ENCODE assay signal across 23 cellular contexts in genomic region chr20:61956396-61957342, GRCh38.
A peak's percentile ranks its signal among the peaks of the same experiment; 100 is the strongest.
DNase-seq lines count a peak whose midpoint lies in the region; ATAC-seq and TF ChIP-seq lines count a peak whose summit lies in the region.
"Had no signal": no experiment of that assay in that cellular context is flagged by ENCODE, and none has a peak within 500 bp of the region (broad histone marks: within the 10 kb centered on the region; RNA-seq: fewer than 3 reads in every experiment).

No MANE protein-coding gene starts in this region.

- WGBS in adrenal gland, 4 donors: 25 to 35% (median 31%) methylated on average over 12 of the region's 12 CpGs

- ATAC-seq in left ventricle myocardium superior (peak; percentile 43), HG03039 (IDR thresholded peaks at IDR 0.05; ENCODE audit: unreplicated experiment) (no peak)
- ATAC-seq: gastroesophageal sphincter, HCT116, psoas muscle had no signal

- no peak overlapping the region for H3K27ac Mint-ChIP-seq in activated naive CD4-positive, alpha-beta T cell treated with anti-CD3 and anti-CD28 coated beads, Interleukin-2, amount 10 ng/mL, durations not matched to agents 7 days and 5 days
- H3K27ac Mint-ChIP-seq: dendritic cell treated with granulocyte-macrophage colony-stimulating factor and Interleukin-4, amounts not matched to agents 40 ng/mL and 50 ng/mL, for 4 days; nephron; T-helper 1 cell treated with Interleukin-12 subunit alpha and Interleukin-12 subunit beta and Interleukin-4 antibody, amounts not matched to agents 30 μg/mL and 1 μg/mL, for 36 hours had no signal

- H3K27me3 ChIP-seq in left ventricle myocardium inferior (ENCODE audit: low read depth): peaks cover 26% of the 10 kb centered on the region
- no peaks in the 10 kb centered on the region for H3K27me3 ChIP-seq in adrenal gland
- H3K27me3 ChIP-seq in ascending aorta: no peaks in the 10 kb centered on the region
- H3K27me3 ChIP-seq: vagina had no signal

- TF ChIP-seq POLR2A in adrenal gland (IDR thresholded peaks at IDR 0.05): no peak

- no peaks in the 10 kb centered on the region for H3K9me3 ChIP-seq in left ventricle myocardium inferior (replicated peaks)
- no peaks in the 10 kb centered on the region for H3K9me3 ChIP-seq in adrenal gland (replicated peaks in 1 of 3)
- H3K9me3 ChIP-seq in ascending aorta: no peaks in the 10 kb centered on the region
- H3K9me3 ChIP-seq: gastroesophageal sphincter, psoas muscle, vagina had no signal

- H3K36me3 ChIP-seq in left ventricle myocardium inferior (no peaks in the 10 kb centered on the region), adrenal gland (replicated peaks in 1 of 2) (no peaks in the 10 kb centered on the region), ascending aorta (no peaks in the 10 kb centered on the region)
- H3K36me3 ChIP-seq: gastroesophageal sphincter, vagina had no signal

- no peaks in the 10 kb centered on the region for H3K9me3 Mint-ChIP-seq in activated naive CD4-positive, alpha-beta T cell treated with anti-CD3 and anti-CD28 coated beads, Interleukin-2, amount 10 ng/mL, durations not matched to agents 7 days and 5 days
- H3K9me3 Mint-ChIP-seq: dendritic cell treated with granulocyte-macrophage colony-stimulating factor and Interleukin-4, amounts not matched to agents 40 ng/mL and 50 ng/mL, for 4 days; T-helper 1 cell treated with Interleukin-12 subunit alpha and Interleukin-12 subunit beta and Interleukin-4 antibody, amounts not matched to agents 30 μg/mL and 1 μg/mL, for 36 hours had no signal

- H3K4me1 Mint-ChIP-seq in activated naive CD4-positive, alpha-beta T cell treated with anti-CD3 and anti-CD28 coated beads, Interleukin-2, amount 10 ng/mL, durations not matched to agents 7 days and 5 days: no peaks in the 10 kb centered on the region
- H3K4me1 Mint-ChIP-seq: nephron had no signal

- H3K4me3 Mint-ChIP-seq in activated naive CD4-positive, alpha-beta T cell treated with anti-CD3 and anti-CD28 coated beads, Interleukin-2, amount 10 ng/mL, durations not matched to agents 7 days and 5 days: no peak overlapping the region
- H3K4me3 Mint-ChIP-seq: dendritic cell treated with granulocyte-macrophage colony-stimulating factor and Interleukin-4, amounts not matched to agents 40 ng/mL and 50 ng/mL, for 4 days; nephron; T-helper 1 cell treated with Interleukin-12 subunit alpha and Interleukin-12 subunit beta and Interleukin-4 antibody, amounts not matched to agents 30 μg/mL and 1 μg/mL, for 36 hours had no signal

- CTCF ChIA-PET in activated naive CD4-positive, alpha-beta T cell treated with anti-CD3 and anti-CD28 coated beads, Interleukin-2, amount 10 ng/mL, durations not matched to agents 7 days and 5 days (lab: Charles Lee): no interaction called here

- H3K4me1 ChIP-seq in left ventricle myocardium inferior: no peaks in the 10 kb centered on the region
- H3K4me1 ChIP-seq in adrenal gland (replicated peaks in 1 of 2): peaks cover 4 to 11% of the 10 kb centered on the region in 2 donors
- H3K4me1 ChIP-seq in ascending aorta: no peaks in the 10 kb centered on the region
- H3K4me1 ChIP-seq: gastroesophageal sphincter, psoas muscle, vagina had no signal

- no peak for TF ChIP-seq CTCF in left ventricle myocardium inferior (IDR thresholded peaks at IDR 0.05; ENCODE audit: borderline replicate concordance)
- TF ChIP-seq CTCF in adrenal gland (IDR thresholded peaks at IDR 0.05): no peak
- TF ChIP-seq CTCF in fibroblast of villous mesenchyme (IDR thresholded peaks at IDR 0.05; ENCODE audit: insufficient read depth, low read depth, low read length): no peak
- no peak for TF ChIP-seq CTCF in ascending aorta (IDR thresholded peaks at IDR 0.05)

- H3K4me3 ChIP-seq in left ventricle myocardium inferior: no peak overlapping the region
- H3K4me3 ChIP-seq in adrenal gland: peak overlapping the region in 1 of 4 donors; percentile 0
- no peak overlapping the region for H3K4me3 ChIP-seq in fibroblast of villous mesenchyme (ENCODE audit: low read depth, low read length)
- no peak overlapping the region for H3K4me3 ChIP-seq in ascending aorta
- H3K4me3 ChIP-seq: gastroesophageal sphincter, psoas muscle, vagina had no signal

- no peak for DNase-seq in left ventricle myocardium superior
- no peak for DNase-seq in left ventricle myocardium inferior
- peak in 6 of 7 donors; percentile 12 to 52 (median 16) for DNase-seq in adrenal gland
- peak; percentile 42 for DNase-seq in fibroblast of villous mesenchyme (ENCODE audit: low read depth)
- DNase-seq in activated naive CD4-positive, alpha-beta T cell treated with anti-CD3 and anti-CD28 coated beads, Interleukin-2, amount 10 ng/mL, durations not matched to agents 7 days and 5 days: no peak
- no peak for DNase-seq in NCI-H1092 treated with DMSO at 0.1 percent for 48 hours (lab: John Stamatoyannopoulos, UW)
- no peak for DNase-seq in ascending aorta (ENCODE audit: low spot score in 2 of 2)
- DNase-seq: activated CD4-positive, alpha-beta T cell treated with anti-CD3 and anti-CD28 coated beads, Interleukin-2, amount 50 U/mL, for 48 hours; activated gamma-delta T cell treated with Interleukin-2 at 50 U/mL for 16 hours; activated T-cell treated with anti-CD3 and anti-CD28 coated beads for 4 hours; midbrain; MV-4-11; NCI-H510A treated with DMSO at 0.1 percent for 48 hours; psoas muscle; stimulated activated CD4-positive, alpha-beta T cell treated with anti-CD3 and anti-CD28 coated beads, Interleukin-4, amount 100 ng/mL, for 4 hours had no signal

- H3K36me3 Mint-ChIP-seq in activated naive CD4-positive, alpha-beta T cell treated with anti-CD3 and anti-CD28 coated beads, Interleukin-2, amount 10 ng/mL, durations not matched to agents 7 days and 5 days: no peaks in the 10 kb centered on the region

- H3K27me3 Mint-ChIP-seq in activated naive CD4-positive, alpha-beta T cell treated with anti-CD3 and anti-CD28 coated beads, Interleukin-2, amount 10 ng/mL, durations not matched to agents 7 days and 5 days: peaks cover 8% of the 10 kb centered on the region

- intact Hi-C loops in left ventricle myocardium superior (cut with micrococcal nuclease): no loop called here
- intact Hi-C loops in left ventricle myocardium inferior (cut with micrococcal nuclease): no loop called here
- intact Hi-C loops in adrenal gland (cut with DNase I): no loop called here
- intact Hi-C loops in ascending aorta (cut with DNase I): no loop called here

- H3K27ac ChIP-seq in left ventricle myocardium inferior (replicated peaks): no peak overlapping the region
- no peak overlapping the region for H3K27ac ChIP-seq in adrenal gland
- H3K27ac ChIP-seq in ascending aorta: no peak overlapping the region
- H3K27ac ChIP-seq: gastroesophageal sphincter, psoas muscle, vagina, VCaP had no signal

Comparison
In these comparisons a context has a peak if more than half of its experiments do, and no peak if none do; other contexts are left out.
1. DNase-seq: peak in adrenal gland (6 of 7) and fibroblast of villous mesenchyme (single experiment); none in left ventricle myocardium superior (single experiment), left ventricle myocardium inferior (single experiment), activated naive CD4-positive, alpha-beta T cell treated with anti-CD3 and anti-CD28 coated beads, Interleukin-2, amount 10 ng/mL, durations not matched to agents 7 days and 5 days (single experiment), NCI-H1092 treated with DMSO at 0.1 percent for 48 hours (single experiment) and ascending aorta (0 of 2).